3 cellular contexts compared by ENCODE assay signal in genomic region chr3:69370945-69371301, GRCh38.
TF ChIP-seq lines count a peak whose summit lies in the region.

No MANE protein-coding gene starts in this region.

TF ChIP-seq in SK-N-SH treated with all-trans-retinoic acid at 6 μM for 48 hours, 23 proteins besides CTCF, POLR2A, EP300 and RAD21:
- TF ChIP-seq TCF4 (CRISPR knock-in tag; IDR thresholded peaks at IDR 0.05; ENCODE audit: borderline replicate concordance) = no peak
- TF ChIP-seq POU6F1 (CRISPR knock-in tag; IDR thresholded peaks at IDR 0.05; ENCODE audit: borderline replicate concordance, low read depth) = no peak
- TF ChIP-seq CSDC2 (CRISPR knock-in tag; IDR thresholded peaks at IDR 0.05) = no peak
- no peak for TF ChIP-seq ESRRG (CRISPR knock-in tag; IDR thresholded peaks at IDR 0.05)

TF ChIP-seq in SK-N-SH, 30 proteins besides CTCF, POLR2A, EP300 and RAD21:
- TF ChIP-seq FOSL2 (IDR thresholded peaks at IDR 0.05; ENCODE audit: borderline replicate concordance, low read depth) = no peak
- no peak for TF ChIP-seq EZH2phosphoT487 (IDR thresholded peaks at IDR 0.05; ENCODE audit: borderline replicate concordance, low read depth)
- no peak for TF ChIP-seq RFX5 (IDR thresholded peaks at IDR 0.05; ENCODE audit: low read length)
- no peak for TF ChIP-seq MAX (IDR thresholded peaks at IDR 0.05; ENCODE audit: low read depth)
- no peak for TF ChIP-seq YY1 (IDR thresholded peaks at IDR 0.05; ENCODE audit: low read depth)
- TF ChIP-seq PBX3 (IDR thresholded peaks at IDR 0.05) = no peak
- TF ChIP-seq FOXJ3 (CRISPR knock-in tag; IDR thresholded peaks at IDR 0.05) = no peak
- TF ChIP-seq, protein P1, sequence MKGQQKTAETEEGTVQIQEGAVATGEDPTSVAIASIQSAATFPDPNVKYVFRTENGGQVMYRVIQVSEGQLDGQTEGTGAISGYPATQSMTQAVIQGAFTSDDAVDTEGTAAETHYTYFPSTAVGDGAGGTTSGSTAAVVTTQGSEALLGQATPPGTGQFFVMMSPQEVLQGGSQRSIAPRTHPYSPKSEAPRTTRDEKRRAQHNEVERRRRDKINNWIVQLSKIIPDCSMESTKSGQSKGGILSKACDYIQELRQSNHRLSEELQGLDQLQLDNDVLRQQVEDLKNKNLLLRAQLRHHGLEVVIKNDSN (IDR thresholded peaks at IDR 0.05; ENCODE audit: borderline replicate concordance, low read depth) = no peak
- TF ChIP-seq RCOR1 (IDR thresholded peaks at IDR 0.05; ENCODE audit: low read length) = no peak
- TF ChIP-seq ELF1 (IDR thresholded peaks at IDR 0.05) = no peak
- TF ChIP-seq NRF1 (IDR thresholded peaks at IDR 0.05; ENCODE audit: low read depth, low read length) = no peak
- TF ChIP-seq FOXM1 (IDR thresholded peaks at IDR 0.05; ENCODE audit: low read depth) = no peak
- TF ChIP-seq ZBTB33 (IDR thresholded peaks at IDR 0.05; ENCODE audit: borderline replicate concordance, low read depth) = no peak
- TF ChIP-seq IRF3 (IDR thresholded peaks at IDR 0.05; ENCODE audit: low read depth, low read length) = no peak
- no peak for TF ChIP-seq JUND (IDR thresholded peaks at IDR 0.05)
- no peak for TF ChIP-seq SMC3 (IDR thresholded peaks at IDR 0.05; ENCODE audit: low read depth, low read length)
- no peak for TF ChIP-seq MEF2A (IDR thresholded peaks at IDR 0.05; ENCODE audit: borderline replicate concordance, low read depth)

TF ChIP-seq in endothelial cell of umbilical vein, 7 proteins besides CTCF, POLR2A, EP300 and RAD21:
- TF ChIP-seq EZH2 (IDR thresholded peaks at IDR 0.05; ENCODE audit: borderline replicate concordance, low read depth, low read length, severe bottlenecking) (no peak), MYC (IDR thresholded peaks at IDR 0.05; ENCODE audit: low read depth, low read length) (no peak), GATA2 (IDR thresholded peaks at IDR 0.05; ENCODE audit: insufficient read depth, insufficient read length, low read depth, low read length) (no peak), FOS (IDR thresholded peaks at IDR 0.05; ENCODE audit: borderline replicate concordance, insufficient read depth, low read length) (no peak)
